ENCODE assay signal across 13 cellular contexts in genomic region chr1:234645474-234645953, GRCh38. TPM values are rescaled to one million over a fixed set of nuclear protein-coding genes. Genes with fewer than 3 reads are reported as not detected.
DNase-seq lines count a peak whose midpoint lies in the region; ATAC-seq and TF ChIP-seq lines count a peak whose summit lies in the region.
"Had no signal": no experiment of that assay in that cellular context is flagged by ENCODE, and none has a peak within 500 bp of the region (broad histone marks: within the 10 kb centered on the region; RNA-seq: fewer than 3 reads in every experiment).

No MANE protein-coding gene starts in this region.

- no TSS peak for BruUV-seq in Panc1 (replicated peaks; lab: Mats Ljungman, UMichigan)

- CTCF ChIA-PET in Panc1 (lab: Charles Lee) = no interaction called here

- peaks cover 16% of the 10 kb centered on the region; the same call in 1 of the 2 replicates for H3K9me3 ChIP-seq in Panc1 (ENCODE audit: control insufficient read depth, insufficient read depth, low read depth, low read length)
- H3K9me3 ChIP-seq: testis had no signal

- intact Hi-C loops in Panc1 (cut with micrococcal nuclease; ENCODE audit: unreplicated experiment) = no loop called here

- in situ Hi-C loops in Panc1 (cut with HindIII; ENCODE audit: low pct_unique_long_range_greater_than_20kb, low sequenced_read_pairs) = no loop called here

- H3K27ac ChIP-seq in Panc1 (ENCODE audit: low read length) = peak overlapping the region; percentile 48; the same call in 1 of the 2 replicates
- H3K27ac ChIP-seq: testis had no signal

- POLR2A ChIA-PET in Panc1 (lab: Charles Lee) = no interaction called here

- peak; percentile 51 to 53 for DNase-seq in Kasumi-1 (lab: John Stamatoyannopoulos, UW)
- no peak for DNase-seq in Panc1 (ENCODE audit: low read depth, low spot score)
- peak; percentile 18 for DNase-seq in fibroblast of the aortic adventitia (ENCODE audit: low read depth)
- peak; percentile 36 for DNase-seq in pulmonary artery endothelial cell (ENCODE audit: low read depth, low spot score)
- no peak for DNase-seq in H7
- DNase-seq in A172 (ENCODE audit: low spot score) = no peak
- no peak for DNase-seq in NCI-H526 (lab: John Stamatoyannopoulos, UW)
- DNase-seq: activated B cell treated with CpG ODN at 0.5 μM for 24 hours; CD4-positive, alpha-beta T cell; effector memory CD4-positive, alpha-beta T cell; islet precursor cell; posterior cingulate gyrus; testis had no signal

- ATAC-seq in Panc1 = no peak

- TF ChIP-seq CTCF in Panc1 (IDR thresholded peaks at IDR 0.05) (no peak), fibroblast of the aortic adventitia (IDR thresholded peaks at IDR 0.05; ENCODE audit: insufficient read depth, low read length) (no peak)

- no peaks in the 10 kb centered on the region for H3K27me3 ChIP-seq in Panc1 (ENCODE audit: control insufficient read depth, insufficient read depth, low read length)
- H3K27me3 ChIP-seq in H7 (ENCODE audit: control insufficient read depth, insufficient read depth, low read length) = no peaks in the 10 kb centered on the region
- H3K27me3 ChIP-seq: testis had no signal

- 0 out of 2 replicates have a peak, but pooled peaks cover 4% of the 10 kb centered on the region for H3K4me1 ChIP-seq in Panc1 (ENCODE audit: control insufficient read depth, insufficient read depth, low read length)
- H3K4me1 ChIP-seq: testis had no signal

- H3K36me3 ChIP-seq in Panc1 (ENCODE audit: control insufficient read depth, insufficient read depth, low read length) = no peaks in the 10 kb centered on the region
- H3K36me3 ChIP-seq in H7 (replicated peaks; ENCODE audit: control insufficient read depth, insufficient read depth, low read length) = no peaks in the 10 kb centered on the region

- no peak overlapping the region for H3K4me3 ChIP-seq in Panc1 (ENCODE audit: low read depth in 2 of 2, low read length in 2 of 2)
- H3K4me3 ChIP-seq in fibroblast of the aortic adventitia (ENCODE audit: low read depth, low read length) = no peak overlapping the region
- no peak overlapping the region for H3K4me3 ChIP-seq in H7 (ENCODE audit: insufficient read depth, low read depth, low read length)
- H3K4me3 ChIP-seq: testis had no signal

RNA-seq across cellular contexts. Expression of gene IRF2BP2, which starts 35.5 kb away (rescaled TPM):
- 187 TPM for total RNA-seq in Panc1 (2021; ENCODE audit: unreplicated experiment)
- polyA plus RNA-seq in Panc1 (2012; ENCODE audit: insufficient read length) = 155 TPM
- total RNA-seq in fibroblast of the aortic adventitia (ENCODE audit: low replicate concordance) = 62.9 and 79.4 TPM in 2 replicates
- 62.4 and 74.6 TPM in 2 replicates for total RNA-seq in pulmonary artery endothelial cell
- total RNA-seq in H7 (2014; rRNA removed; shearing (Covaris generic)) = 67.0 and 90.9 TPM in 2 replicates
- 50.8 and 51.3 TPM in 2 replicates for total RNA-seq in A172 (2014; rRNA removed; shearing (Covaris generic))

Comparison
In these comparisons a context has a peak if more than half of its experiments do, and no peak if none do; other contexts are left out.
1. DNase-seq: peak in Kasumi-1 (2 of 2), fibroblast of the aortic adventitia (single experiment) and pulmonary artery endothelial cell (single experiment); none in Panc1 (single experiment), H7 (single experiment), A172 (single experiment) and NCI-H526 (0 of 2).